25 cellular contexts compared by ENCODE assay signal in genomic region chr6:138145402-138145801, GRCh38. TPM values are rescaled to one million over a fixed set of nuclear protein-coding genes. Genes with fewer than 3 reads are reported as not detected.
DNase-seq lines count a peak whose midpoint lies in the region; ATAC-seq, FAIRE-seq and TF ChIP-seq lines count a peak whose summit lies in the region.
"Had no signal": no experiment of that assay in that cellular context is flagged by ENCODE, and none has a peak within 500 bp of the region (broad histone marks: within the 10 kb centered on the region; RNA-seq: fewer than 3 reads in every experiment).

No MANE protein-coding gene starts in this region.

- no peak for TF ChIP-seq EP300 in GM12878 (IDR thresholded peaks at IDR 0.05; ENCODE audit: borderline replicate concordance in 1 of 2, control insufficient read depth in 1 of 2, low read depth in 2 of 2, low read length in 2 of 2)

- no peak for TF ChIP-seq RAD21 in GM12878 (IDR thresholded peaks at IDR 0.05; ENCODE audit: insufficient read depth, low read depth, low read length)

- WGBS in GM12878 (ENCODE audit: insufficient coverage, insufficient replicate concordance, low lambda C conversion rate, missing lambda C conversion rate) = 32% methylated on average over 3 of the region's 3 CpGs

- ATAC-seq in GM18861 (IDR thresholded peaks at IDR 0.05; ENCODE audit: unreplicated experiment) (peak; percentile 84), GM21526 (IDR thresholded peaks at IDR 0.05; ENCODE audit: low FRiP score, unreplicated experiment) (peak; percentile 96), HG03342 (IDR thresholded peaks at IDR 0.05; ENCODE audit: unreplicated experiment) (peak; percentile 72), GM12878 (peak; percentile 92)
- ATAC-seq: activated T-cell treated with anti-CD3 and anti-CD28 coated beads, Interleukin-2, amount 50 U/mL, for 4 hours; right lobe of liver; Right ventricle myocardium inferior had no signal

- intact Hi-C loops in GM12878 (cut with micrococcal nuclease; ENCODE audit: unreplicated experiment) = no loop called here
- intact Hi-C loops in colonic mucosa (cut with DNase I) = no loop called here

- CTCF ChIA-PET in GM12878 (lab: Yijun Ruan, JAX) = interaction anchor here (0.8 to 1.8 kb wide), 2 partner anchors 10 to 139 kb away, joined by 3 to 4 read pairs; no protein-coding TSS in a partner anchor

- TF ChIP-seq CTCF in GM12878 (IDR thresholded peaks at IDR 0.05 in 2 of 3, conservative IDR thresholded peaks at IDR 0.05 in 1 of 3; ENCODE audit: control insufficient read depth in 2 of 3, extremely low read depth in 1 of 3, insufficient read depth in 1 of 3, low read depth in 3 of 3, low read length in 3 of 3) = no peak
- TF ChIP-seq CTCF in colonic mucosa (IDR thresholded peaks at IDR 0.05) = no peak

- H4K20me1 ChIP-seq in GM12878 (ENCODE audit: control insufficient read depth, insufficient read depth) = no peaks in the 10 kb centered on the region
- H4K20me1 ChIP-seq: BLaER1 treated with 17β-estradiol and CSF1 and Interleukin-3, amounts not matched to agents 10 nM and 100 nM had no signal

- H2AFZ ChIP-seq in GM12878 (ENCODE audit: control insufficient read depth, low read depth, low read length) = no peak overlapping the region
- H2AFZ ChIP-seq: neural progenitor cell had no signal

- RAD21 ChIA-PET in GM12878 (lab: Charles Lee; ENCODE audit: unreplicated experiment) = no interaction called here

- POLR2A ChIA-PET in GM12878 (lab: Charles Lee) = no interaction called here

- peak overlapping the region; percentile 25; the same call in 1 of the 2 replicates for H3K4me2 ChIP-seq in GM12878 (ENCODE audit: control insufficient read depth, insufficient read depth)
- H3K4me2 ChIP-seq: BLaER1 treated with 17β-estradiol and CSF1 and Interleukin-3, amounts not matched to agents 10 nM and 100 nM; neural progenitor cell had no signal

- no peaks in the 10 kb centered on the region for H3K36me3 ChIP-seq in GM12878 (ENCODE audit: control insufficient read depth in 2 of 2, insufficient read depth in 2 of 2, low read length in 1 of 2)
- no peaks in the 10 kb centered on the region for H3K36me3 ChIP-seq in colonic mucosa
- H3K36me3 ChIP-seq: BLaER1 treated with 17β-estradiol and CSF1 and Interleukin-3, amounts not matched to agents 10 nM and 100 nM; neural progenitor cell; right lobe of liver; vagina had no signal

- H3K9ac ChIP-seq in GM12878 (ENCODE audit: control insufficient read depth, insufficient read depth, low read length) = no peak overlapping the region
- H3K9ac ChIP-seq in colonic mucosa (ENCODE audit: low read depth in 2 of 2, low read length in 2 of 2) = no peak overlapping the region
- H3K9ac ChIP-seq: BLaER1 treated with 17β-estradiol and CSF1 and Interleukin-3, amounts not matched to agents 10 nM and 100 nM; neural progenitor cell had no signal

- BruUV-seq in GM12878 (replicated peaks; lab: Mats Ljungman, UMichigan) = no TSS peak

- no peaks in the 10 kb centered on the region for H3K79me2 ChIP-seq in GM12878 (ENCODE audit: control insufficient read depth, insufficient read depth, low read length)

- H3K4me1 ChIP-seq in GM12878 (ENCODE audit: control insufficient read depth, insufficient read depth, low read length) (no peaks in the 10 kb centered on the region), colonic mucosa (no peaks in the 10 kb centered on the region)
- H3K4me1 ChIP-seq: BLaER1 treated with 17β-estradiol and CSF1 and Interleukin-3, amounts not matched to agents 10 nM and 100 nM; neural progenitor cell; right lobe of liver; vagina had no signal

- SMC1A ChIA-PET in GM12878 (lab: Charles Lee; ENCODE audit: uncharacterized antibody, unreplicated experiment) = no interaction called here

- H3K4me3 ChIP-seq in GM12878 (no peak overlapping the region), colonic mucosa (no peak overlapping the region)
- H3K4me3 ChIP-seq: BLaER1 treated with 17β-estradiol and CSF1 and Interleukin-3, amounts not matched to agents 10 nM and 100 nM; neural progenitor cell; right lobe of liver; vagina had no signal

- no peak for TF ChIP-seq POLR2A in GM12878 (IDR thresholded peaks at IDR 0.05; ENCODE audit: low read depth, low read length)

- H3K27me3 ChIP-seq in GM12878 (replicated peaks in 1 of 2; ENCODE audit: control insufficient read depth in 2 of 2, insufficient read depth in 2 of 2, low read length in 1 of 2) = peaks cover 0 to 1% of the 10 kb centered on the region in 2 experiments; a peak in 2 of 4 replicates
- no peaks in the 10 kb centered on the region for H3K27me3 ChIP-seq in colonic mucosa
- H3K27me3 ChIP-seq: BLaER1 treated with 17β-estradiol and CSF1 and Interleukin-3, amounts not matched to agents 10 nM and 100 nM; neural progenitor cell; right lobe of liver; vagina had no signal

- H3K27ac ChIP-seq in GM12878 (ENCODE audit: control insufficient read depth, insufficient read depth) (no peak overlapping the region), colonic mucosa (no peak overlapping the region)
- H3K27ac ChIP-seq: BLaER1 treated with 17β-estradiol and CSF1 and Interleukin-3, amounts not matched to agents 10 nM and 100 nM; neural progenitor cell; right lobe of liver; vagina had no signal

- DNase-seq in GM12878 (ENCODE audit: low read depth, low spot score) (peak; percentile 11), NCI-H524 (lab: John Stamatoyannopoulos, UW) (no peak), colonic mucosa (no peak), HTR-8/SVneo (ENCODE audit: insufficient read length, low spot score) (no peak)
- DNase-seq in stimulated activated CD4-positive, alpha-beta T cell treated with anti-CD3 and anti-CD28 coated beads, Interleukin-1b, Interleukin-23, amount 100 ng/mL, for 48 hours = no peak
- DNase-seq: activated CD4-positive, alpha-beta T cell treated with anti-CD3 and anti-CD28 coated beads for 48 hours; activated T-cell treated with anti-CD3 and anti-CD28 coated beads, Interleukin-2, amount 50 U/mL, for 4 hours; cerebellar nuclear complex; DND-41; immature natural killer cell; mesendoderm; NCI-H146; NCI-H526; right lobe of liver; stimulated activated naive CD4-positive, alpha-beta T cell treated with Interleukin-2 at 50 U/mL for 16 hours; T-helper 2 cell had no signal

- in situ Hi-C loops in GM12878 (cut with MboI) = no loop called here

- H3K9me3 ChIP-seq in GM12878 (replicated peaks; ENCODE audit: control insufficient read depth, insufficient read depth, low read length) (no peaks in the 10 kb centered on the region; the same call in 2 of the 3 replicates), colonic mucosa (no peaks in the 10 kb centered on the region)
- H3K9me3 ChIP-seq: right lobe of liver, vagina had no signal

- FAIRE-seq in GM12878 (lab: Jason Lieb, UNC) = no peak
- no peak for FAIRE-seq in HTR-8/SVneo (lab: Jason Lieb, UNC)
- FAIRE-seq: frontal cortex had no signal

TF ChIP-seq in GM12878, 131 proteins besides CTCF, POLR2A, EP300 and RAD21:
- no peak for TF ChIP-seq TCF7 (IDR thresholded peaks at IDR 0.05; ENCODE audit: borderline replicate concordance)
- peak; percentile 48; the same call in 1 of the 2 replicates for TF ChIP-seq SPI1 (IDR thresholded peaks at IDR 0.05; ENCODE audit: borderline replicate concordance, insufficient read depth, low read depth, low read length)

RNA-seq across cellular contexts. Expression of gene ARFGEF3, which starts 16.3 kb away (rescaled TPM):
- total RNA-seq in GM12878 (2013; cell fraction: nucleolus; rRNA removed) = not detected in 2 replicates
- total RNA-seq in GM12878 (2014; rRNA removed) (under 0.01 TPM in 2 replicates), GM12878 (2014; rRNA removed; fragmentation: Illumina TruSeq; extraction: Trizol) (under 0.01 TPM in 1 of 2 replicates, not detected in the other), GM12878 (2021) (0.03 and 0.08 TPM in 2 replicates), colonic mucosa (10 to 100 TPM; 22.2 to 23.8 TPM)
- polyA plus RNA-seq in GM12878 (2011; ENCODE audit: low read depth) = 0.05 TPM
- polyA plus RNA-seq in GM12878 (2011; rRNA removed) (0.01 and 0.03 TPM in 2 replicates), GM12878 (2014; fragmentation: Illumina TruSeq; extraction: Trizol) (0.03 TPM in 2 replicates), GM12878 (2014; fragmentation: Nextera tagmentation; extraction: Ambion mirVana) (under 1 TPM in 1 of 2 experiments, not detected in 1; 0.02 TPM), GM12878 (2014; rRNA removed) (under 0.01 and 0.01 TPM in 2 replicates), GM12878 (2016; fragmentation: Nextera tagmentation; extraction: Ambion mirVana) (under 1 TPM; 0.01 to 0.03 TPM)
- polyA plus RNA-seq in GM12878 (2011; cell fraction: cytosol; rRNA removed) = 0.01 TPM in 1 of 2 replicates, not detected in the other
- polyA plus RNA-seq in GM12878 (2011; cell fraction: nucleus; rRNA removed) = 0.03 and 0.04 TPM in 2 replicates
- 0.07 and 0.13 TPM in 2 replicates for polyA plus RNA-seq in GM12878 (2012)
- under 0.01 and 0.05 TPM in 2 replicates for polyA minus RNA-seq in GM12878 (2011; rRNA and poly(A)+ RNA removed)
- polyA minus RNA-seq in GM12878 (2011; cell fraction: cytosol; rRNA and poly(A)+ RNA removed) = not detected in 2 replicates
- 0.10 TPM in 1 of 2 replicates, not detected in the other for polyA minus RNA-seq in GM12878 (2011; cell fraction: nucleus; rRNA and poly(A)+ RNA removed)
- polyA plus RNA-seq: IgD-negative memory B cell had no signal

RNA-seq across cellular contexts. Expression of gene PERP, which starts 38.2 kb away (rescaled TPM):
- total RNA-seq in GM12878 (2013; cell fraction: nucleolus; rRNA removed) = 0.33 and 0.42 TPM in 2 replicates
- total RNA-seq in GM12878 (2014; rRNA removed) (0.45 and 0.87 TPM in 2 replicates), GM12878 (2014; rRNA removed; fragmentation: Illumina TruSeq; extraction: Trizol) (0.54 and 0.64 TPM in 2 replicates), GM12878 (2021) (0.92 and 1.1 TPM in 2 replicates), colonic mucosa (10 to 100 TPM; 64.6 to 78.4 TPM)
- 0.25 TPM for polyA plus RNA-seq in GM12878 (2011; ENCODE audit: low read depth)
- polyA plus RNA-seq in GM12878 (2011; rRNA removed) (1.9 and 2.3 TPM in 2 replicates), GM12878 (2014; fragmentation: Illumina TruSeq; extraction: Trizol) (0.78 and 0.89 TPM in 2 replicates), GM12878 (2014; fragmentation: Nextera tagmentation; extraction: Ambion mirVana) (under 1 TPM; 0.37 to 0.60 TPM), GM12878 (2014; rRNA removed) (0.73 and 0.74 TPM in 2 replicates), GM12878 (2016; fragmentation: Nextera tagmentation; extraction: Ambion mirVana) (1 to 10 TPM; 2.1 to 2.4 TPM)
- 1.2 and 1.4 TPM in 2 replicates for polyA plus RNA-seq in GM12878 (2011; cell fraction: cytosol; rRNA removed)
- 0.37 and 0.54 TPM in 2 replicates for polyA plus RNA-seq in GM12878 (2011; cell fraction: nucleus; rRNA removed)
- polyA plus RNA-seq in GM12878 (2012) = 0.54 and 1.2 TPM in 2 replicates
- 1.2 and 1.3 TPM in 2 replicates for polyA minus RNA-seq in GM12878 (2011; rRNA and poly(A)+ RNA removed)
- polyA minus RNA-seq in GM12878 (2011; cell fraction: cytosol; rRNA and poly(A)+ RNA removed) = 1.1 and 1.7 TPM in 2 replicates
- 0.24 and 0.57 TPM in 2 replicates for polyA minus RNA-seq in GM12878 (2011; cell fraction: nucleus; rRNA and poly(A)+ RNA removed)

Comparison
In these comparisons a context has a peak if more than half of its experiments do, and no peak if none do; other contexts are left out.
1. RNA of gene ARFGEF3, which starts 16.3 kb away (total RNA-seq): 22.2 to 23.8 TPM in colonic mucosa; under 0.01 to 0.08 TPM in GM12878; every median in the first group is over 10 times any median in the second.
2. RNA of gene PERP, which starts 38.2 kb away (total RNA-seq): 64.6 to 78.4 TPM in colonic mucosa; 0.33 to 1.1 TPM in GM12878; every median in the first group is over 10 times any median in the second.
3. Peak in every context shown above with its lines, with median percentiles within 50 percentile points of each other: ATAC-seq.